19 cellular contexts compared by ENCODE assay signal in the genomic region with DNA sequence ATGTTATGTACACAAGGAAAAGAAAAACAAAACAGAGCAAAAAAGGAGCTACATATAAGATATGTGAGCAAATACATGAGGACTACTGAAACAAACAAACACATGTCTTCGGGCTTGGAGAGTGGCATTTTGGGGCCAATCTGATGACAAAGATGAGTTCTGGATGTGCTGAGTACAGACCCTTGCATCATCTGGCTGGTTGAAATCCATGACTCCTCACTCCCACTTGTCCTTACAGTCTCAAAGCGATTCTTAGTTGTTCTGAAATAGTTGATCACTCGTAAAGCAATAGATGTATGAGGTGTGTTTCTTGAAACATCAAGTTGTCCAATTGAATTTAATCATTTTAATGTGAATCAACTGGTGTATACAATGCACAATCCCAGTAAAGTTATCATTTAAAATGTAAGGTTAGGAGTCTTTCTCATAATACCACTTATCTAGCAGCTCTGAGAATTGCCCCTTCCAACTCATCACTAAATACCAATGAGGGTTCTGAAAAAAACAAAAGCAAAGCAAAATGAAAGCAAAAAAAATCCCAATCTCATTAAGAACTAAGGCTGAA.
DNase-seq lines count a peak whose midpoint lies in the region; ATAC-seq and TF ChIP-seq lines count a peak whose summit lies in the region.
"Had no signal": no experiment of that assay in that cellular context is flagged by ENCODE, and none has a peak within 500 bp of the region (broad histone marks: within the 10 kb centered on the region; RNA-seq: fewer than 3 reads in every experiment).

No MANE protein-coding gene starts in this region.

- DNase-seq in MCF 10A (ENCODE audit: unreplicated experiment) (peak; percentile 24), mammary epithelial cell (no peak), Panc1 (ENCODE audit: low read depth, low spot score) (no peak), brain microvascular endothelial cell (no peak), SK-N-DZ (ENCODE audit: low spot score) (no peak)
- DNase-seq in stimulated activated effector memory CD8-positive, alpha-beta T cell treated with anti-CD3 and anti-CD28 coated beads, Interleukin-12 subunit alpha, Interleukin-12 subunit beta, amount 100 ng/mL, for 72 hours (ENCODE audit: low spot score in 2 of 2): no peak
- no peak for DNase-seq in stimulated activated CD4-positive, alpha-beta T cell treated with anti-CD3 and anti-CD28 coated beads, Interleukin-4, amount 100 ng/mL, for 4 hours
- DNase-seq: Caco-2; CD4-positive, alpha-beta T cell; DMS153; GDM1; NCI-H1417; NCI-H187 treated with DMSO at 0.1 percent for 48 hours; NCI-H2227 treated with DMSO at 0.1 percent for 48 hours; NCI-H510A treated with DMSO at 0.1 percent for 48 hours; NCI-H774; PC-3 had no signal

- H3K4me2 ChIP-seq in mammary epithelial cell (ENCODE audit: insufficient read depth, low read depth, low read length): no peak overlapping the region

- H3K27me3 Mint-ChIP-seq in MCF 10A (ENCODE audit: insufficient read depth, unreplicated experiment): no peaks in the 10 kb centered on the region
- H3K27me3 Mint-ChIP-seq: CD4-positive, alpha-beta T cell had no signal

- peak overlapping the region; percentile 15 for H3K27ac Mint-ChIP-seq in MCF 10A (ENCODE audit: low read depth, unreplicated experiment)
- peak overlapping the region; percentile 77 for H3K27ac Mint-ChIP-seq in stimulated activated effector memory CD8-positive, alpha-beta T cell treated with anti-CD3 and anti-CD28 coated beads, Interleukin-12 subunit alpha, Interleukin-12 subunit beta, amount 100 ng/mL, for 72 hours
- H3K27ac Mint-ChIP-seq: CD4-positive, alpha-beta T cell had no signal

- H3K36me3 Mint-ChIP-seq in MCF 10A (ENCODE audit: insufficient read depth, unreplicated experiment): peaks cover 6% of the 10 kb centered on the region
- peaks cover 34% of the 10 kb centered on the region for H3K36me3 Mint-ChIP-seq in stimulated activated effector memory CD8-positive, alpha-beta T cell treated with anti-CD3 and anti-CD28 coated beads, Interleukin-12 subunit alpha, Interleukin-12 subunit beta, amount 100 ng/mL, for 72 hours

- intact Hi-C loops in MCF 10A (cut with micrococcal nuclease): no loop called here
- intact Hi-C loops in mammary epithelial cell (cut with micrococcal nuclease): loop anchor here (10.0 kb wide), 1 partner anchor 511 kb away; no protein-coding TSS in a partner anchor
- intact Hi-C loops in Panc1 (cut with micrococcal nuclease; ENCODE audit: unreplicated experiment): no loop called here

- POLR2A ChIA-PET in MCF 10A (lab: Yijun Ruan, JAX) (interaction anchor here (0.8 kb wide), 1 partner anchor 26 kb away, joined by 4 read pairs; no protein-coding TSS in a partner anchor), Panc1 (lab: Charles Lee) (no interaction called here)

- peaks cover 18% of the 10 kb centered on the region for H3K4me1 ChIP-seq in mammary epithelial cell (ENCODE audit: insufficient read depth, low read length)
- peaks cover 39% of the 10 kb centered on the region for H3K4me1 ChIP-seq in Panc1 (ENCODE audit: control insufficient read depth, insufficient read depth, low read length)

- H3K9me3 ChIP-seq in mammary epithelial cell (replicated peaks; ENCODE audit: insufficient read depth, low read length) (no peaks in the 10 kb centered on the region), Panc1 (ENCODE audit: control insufficient read depth, insufficient read depth, low read depth, low read length) (no peaks in the 10 kb centered on the region; the same call in 1 of the 2 replicates)
- H3K9me3 ChIP-seq: Caco-2, HAP-1 had no signal

- BruUV-seq in MCF 10A (replicated peaks; lab: Mats Ljungman, UMichigan) (no TSS peak), mammary epithelial cell (replicated peaks; lab: Mats Ljungman, UMichigan) (no TSS peak), Panc1 (replicated peaks; lab: Mats Ljungman, UMichigan) (no TSS peak)

- H3K9me3 Mint-ChIP-seq in MCF 10A (ENCODE audit: unreplicated experiment): peaks cover 9% of the 10 kb centered on the region
- H3K9me3 Mint-ChIP-seq in stimulated activated effector memory CD8-positive, alpha-beta T cell treated with anti-CD3 and anti-CD28 coated beads, Interleukin-12 subunit alpha, Interleukin-12 subunit beta, amount 100 ng/mL, for 72 hours: peaks cover 5% of the 10 kb centered on the region
- H3K9me3 Mint-ChIP-seq: CD4-positive, alpha-beta T cell had no signal

- dilution Hi-C loops in mammary epithelial cell (cut with HindIII; ENCODE audit: low sequenced_read_pairs): no loop called here

- H2AFZ ChIP-seq in mammary epithelial cell (ENCODE audit: low read depth, low read length): no peak overlapping the region

- H3K4me1 Mint-ChIP-seq in MCF 10A (ENCODE audit: insufficient read depth, unreplicated experiment): peaks cover 34% of the 10 kb centered on the region
- peaks cover 11% of the 10 kb centered on the region for H3K4me1 Mint-ChIP-seq in stimulated activated effector memory CD8-positive, alpha-beta T cell treated with anti-CD3 and anti-CD28 coated beads, Interleukin-12 subunit alpha, Interleukin-12 subunit beta, amount 100 ng/mL, for 72 hours

- WGBS in mammary epithelial cell (ENCODE audit: low coverage, missing lambda C conversion rate): 92% methylated on average over 3 of the region's 3 CpGs

- H3K79me2 ChIP-seq in mammary epithelial cell (ENCODE audit: insufficient read depth, low read length): no peaks in the 10 kb centered on the region

- H3K27me3 ChIP-seq in mammary epithelial cell (ENCODE audit: insufficient read depth, low read length): no peaks in the 10 kb centered on the region
- H3K27me3 ChIP-seq in Panc1 (ENCODE audit: control insufficient read depth, insufficient read depth, low read length): no peaks in the 10 kb centered on the region
- H3K27me3 ChIP-seq in brain microvascular endothelial cell (replicated peaks): no peaks in the 10 kb centered on the region

- CTCF ChIA-PET in MCF 10A (lab: Yijun Ruan, JAX) (interaction anchor here (0.5 to 1.2 kb wide), 2 partner anchors 107 to 593 kb away, joined by 3 to 5 read pairs; no protein-coding TSS in a partner anchor), mammary epithelial cell (lab: Charles Lee; ENCODE audit: low non-redundant PET) (no interaction called here), Panc1 (lab: Charles Lee) (no interaction called here)

- no peak overlapping the region for H3K9ac ChIP-seq in mammary epithelial cell (ENCODE audit: insufficient read depth, low read length)

- H3K4me3 ChIP-seq in mammary epithelial cell (replicated peaks in 1 of 3; ENCODE audit: insufficient read depth in 1 of 3, low read depth in 2 of 3, low read length in 3 of 3): no peak overlapping the region
- H3K4me3 ChIP-seq in Panc1 (ENCODE audit: low read depth in 2 of 2, low read length in 2 of 2): peak overlapping the region in 1 of 2 experiments; percentile 2; a peak in 1 of 4 replicates
- no peak overlapping the region for H3K4me3 ChIP-seq in brain microvascular endothelial cell (ENCODE audit: low read depth, low read length)
- H3K4me3 ChIP-seq: HAP-1 had no signal

- in situ Hi-C loops in mammary epithelial cell (cut with MboI; ENCODE audit: low sequenced_read_pairs in 2 of 2) (no loop called here), Panc1 (cut with HindIII; ENCODE audit: low pct_unique_long_range_greater_than_20kb, low sequenced_read_pairs) (no loop called here), brain microvascular endothelial cell (cut with HindIII; ENCODE audit: low pct_ligation_motif_present, low sequenced_read_pairs) (no loop called here)

- no peaks in the 10 kb centered on the region for H4K20me1 ChIP-seq in mammary epithelial cell (ENCODE audit: insufficient read depth, low read length)

- no peak for ATAC-seq in Panc1
- ATAC-seq in stimulated activated effector memory CD8-positive, alpha-beta T cell treated with anti-CD3 and anti-CD28 coated beads, Interleukin-12 subunit alpha, Interleukin-12 subunit beta, amount 100 ng/mL, for 72 hours: peak; percentile 61
- ATAC-seq in HG02798 (IDR thresholded peaks at IDR 0.05; ENCODE audit: poor library complexity, unreplicated experiment): no peak
- ATAC-seq: PC-3 had no signal

- H3K27ac ChIP-seq in mammary epithelial cell (ENCODE audit: insufficient read depth, low read depth, low read length): no peak overlapping the region
- peak overlapping the region; percentile 76 for H3K27ac ChIP-seq in Panc1 (ENCODE audit: low read length)
- H3K27ac ChIP-seq in brain microvascular endothelial cell: peak overlapping the region; percentile 94

- H3K36me3 ChIP-seq in mammary epithelial cell (ENCODE audit: insufficient read depth, low read length): no peaks in the 10 kb centered on the region
- 0 out of 2 replicates have a peak, but pooled peaks cover 2% of the 10 kb centered on the region for H3K36me3 ChIP-seq in Panc1 (ENCODE audit: control insufficient read depth, insufficient read depth, low read length)
- H3K36me3 ChIP-seq in brain microvascular endothelial cell (replicated peaks): no peaks in the 10 kb centered on the region

- no peak for TF ChIP-seq CTCF in MCF 10A (IDR thresholded peaks at IDR 0.05; ENCODE audit: unreplicated experiment)
- TF ChIP-seq CTCF in mammary epithelial cell (conservative IDR thresholded peaks at IDR 0.05 in 1 of 2, IDR thresholded peaks at IDR 0.05 in 1 of 2; ENCODE audit: extremely low read depth in 1 of 2, insufficient read depth in 1 of 2, low read depth in 1 of 2, low read length in 2 of 2): no peak
- no peak for TF ChIP-seq CTCF in Panc1 (IDR thresholded peaks at IDR 0.05)
- no peak for TF ChIP-seq CTCF in brain microvascular endothelial cell (IDR thresholded peaks at IDR 0.05; ENCODE audit: low read depth, low read length, missing control alignments)

- H3K4me3 Mint-ChIP-seq in MCF 10A (ENCODE audit: unreplicated experiment): no peak overlapping the region
- H3K4me3 Mint-ChIP-seq in stimulated activated effector memory CD8-positive, alpha-beta T cell treated with anti-CD3 and anti-CD28 coated beads, Interleukin-12 subunit alpha, Interleukin-12 subunit beta, amount 100 ng/mL, for 72 hours: peak overlapping the region; percentile 14
- H3K4me3 Mint-ChIP-seq: CD4-positive, alpha-beta T cell had no signal
